8 cellular contexts compared by ENCODE assay signal in the genomic region with DNA sequence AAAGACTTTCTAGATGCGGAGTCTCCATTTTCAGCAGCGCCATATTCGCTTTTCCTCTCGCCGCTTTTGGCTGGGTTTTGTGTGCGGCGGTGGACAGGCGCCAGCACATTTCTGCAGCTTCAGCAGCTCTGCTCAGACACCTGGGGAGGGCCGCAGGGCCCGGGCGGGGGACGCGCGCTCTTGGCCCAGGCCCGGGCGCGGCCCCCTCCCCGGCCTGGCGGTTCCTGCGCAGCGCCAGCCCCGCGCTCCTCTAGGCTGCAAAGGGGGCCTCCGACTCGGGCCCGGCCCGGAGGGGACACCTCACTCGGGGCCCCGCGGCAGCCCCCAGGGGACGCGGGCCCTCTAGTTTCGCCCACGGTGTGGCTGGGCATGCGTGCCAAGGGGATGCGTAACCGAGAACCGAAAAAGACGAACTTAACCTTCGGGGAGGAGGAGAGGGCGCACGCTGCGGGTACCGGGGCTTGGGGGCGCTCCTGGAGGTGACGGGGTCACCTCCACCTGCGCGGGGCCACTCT. TPM values are rescaled to one million over a fixed set of nuclear protein-coding genes. Genes with fewer than 3 reads are reported as not detected.
DNase-seq lines count a peak whose midpoint lies in the region; ATAC-seq and TF ChIP-seq lines count a peak whose summit lies in the region.

No MANE protein-coding gene starts in this region.

- CTCF ChIA-PET in CD8-positive, alpha-beta memory T cell (lab: Charles Lee): interaction anchor here (1.6 kb wide), 1 partner anchor 184 kb away, joined by 8 read pairs; no protein-coding TSS in a partner anchor
- CTCF ChIA-PET in IMR-90 (lab: Yijun Ruan, JAX): no interaction called here
- CTCF ChIA-PET in naive thymus-derived CD4-positive, alpha-beta T cell (lab: Charles Lee): no interaction called here

- peak overlapping the region; percentile 93 to 100 (median 98) for H3K27ac Mint-ChIP-seq in CD8-positive, alpha-beta memory T cell
- peak overlapping the region; percentile 95 to 100 (median 99) for H3K27ac Mint-ChIP-seq in naive thymus-derived CD4-positive, alpha-beta T cell
- H3K27ac Mint-ChIP-seq in stimulated activated naive CD8-positive, alpha-beta T cell treated with anti-CD3 and anti-CD28 coated beads, Interleukin-15, amount 100 ng/mL, for 72 hours: peak overlapping the region; percentile 97 to 99

- peak overlapping the region; percentile 82 for H3K27ac ChIP-seq in CD8-positive, alpha-beta memory T cell (ENCODE audit: low read depth, low read length)
- H3K27ac ChIP-seq in IMR-90 (ENCODE audit: insufficient read depth, low read length) (peak overlapping the region; percentile 16; the same call in 1 of the 2 replicates), esophagus squamous epithelium (peak overlapping the region; percentile 91 to 98 (median 97))
- peak overlapping the region; percentile 87 for H3K27ac ChIP-seq in naive thymus-derived CD4-positive, alpha-beta T cell (ENCODE audit: low read depth, low read length)

- peaks cover 7 to 25% of the 10 kb centered on the region in 2 donors for H3K27me3 Mint-ChIP-seq in CD8-positive, alpha-beta memory T cell
- H3K27me3 Mint-ChIP-seq in naive thymus-derived CD4-positive, alpha-beta T cell: peaks cover 9 to 36% (median 13%) of the 10 kb centered on the region in 5 donors
- peaks cover 36% of the 10 kb centered on the region for H3K27me3 Mint-ChIP-seq in stimulated activated naive CD8-positive, alpha-beta T cell treated with anti-CD3 and anti-CD28 coated beads, Interleukin-15, amount 100 ng/mL, for 72 hours

- H4K20me1 ChIP-seq in IMR-90 (ENCODE audit: insufficient read depth, low read length): no peaks in the 10 kb centered on the region

- no peak for TF ChIP-seq POLR2A in IMR-90 (IDR thresholded peaks at IDR 0.05; ENCODE audit: low read depth, low read length)
- TF ChIP-seq POLR2A in esophagus squamous epithelium (IDR thresholded peaks at IDR 0.05): no peak

- peak overlapping the region; percentile 89 for H3K4me2 ChIP-seq in IMR-90 (ENCODE audit: low read depth, low read length)

- TF ChIP-seq CTCF in GM20000 (IDR thresholded peaks at IDR 0.05; ENCODE audit: extremely low read depth, missing control alignments): no peak
- TF ChIP-seq CTCF in IMR-90 (conservative IDR thresholded peaks at IDR 0.05; ENCODE audit: low read depth, low read length): no peak
- no peak for TF ChIP-seq CTCF in esophagus squamous epithelium (IDR thresholded peaks at IDR 0.05)

- peaks cover 18 to 59% (median 28%) of the 10 kb centered on the region in 3 donors for H3K4me1 Mint-ChIP-seq in CD8-positive, alpha-beta memory T cell
- peaks cover 4 to 43% (median 34%) of the 10 kb centered on the region in 7 donors for H3K4me1 Mint-ChIP-seq in naive thymus-derived CD4-positive, alpha-beta T cell
- peaks cover 26% of the 10 kb centered on the region for H3K4me1 Mint-ChIP-seq in stimulated activated naive CD8-positive, alpha-beta T cell treated with anti-CD3 and anti-CD28 coated beads, Interleukin-15, amount 100 ng/mL, for 72 hours

- no peak overlapping the region for H2AK5ac ChIP-seq in IMR-90 (ENCODE audit: low read depth, low read length)

- peak overlapping the region; percentile 99 for H3K14ac ChIP-seq in IMR-90 (replicated peaks; ENCODE audit: low read depth, low read length)

- H3K9me3 Mint-ChIP-seq in CD8-positive, alpha-beta memory T cell: no peaks in the 10 kb centered on the region
- H3K9me3 Mint-ChIP-seq in naive thymus-derived CD4-positive, alpha-beta T cell: peaks cover 0 to 1% (median 0%) of the 10 kb centered on the region in 11 donors
- no peaks in the 10 kb centered on the region for H3K9me3 Mint-ChIP-seq in stimulated activated naive CD8-positive, alpha-beta T cell treated with anti-CD3 and anti-CD28 coated beads, Interleukin-15, amount 100 ng/mL, for 72 hours

- no peaks in the 10 kb centered on the region for H3K36me3 ChIP-seq in CD8-positive, alpha-beta memory T cell (ENCODE audit: insufficient read depth, low read length)
- no peaks in the 10 kb centered on the region for H3K36me3 ChIP-seq in IMR-90 (ENCODE audit: control insufficient read depth, insufficient read depth, low read length)
- H3K36me3 ChIP-seq in esophagus squamous epithelium: no peaks in the 10 kb centered on the region
- peaks cover 0 to 8% (median 0%) of the 10 kb centered on the region in 3 experiments for H3K36me3 ChIP-seq in naive thymus-derived CD4-positive, alpha-beta T cell (ENCODE audit: control insufficient read depth in 2 of 3, insufficient read depth in 3 of 3, low read length in 3 of 3)

- WGBS in IMR-90 (ENCODE audit: extremely low coverage in 2 of 2, insufficient read length in 1 of 2), 2 experiments: 3% methylated on average over 15 of the region's 48 CpGs; no CpG with 5 or more reads in 1 of the 2 experiments
- WGBS in esophagus squamous epithelium, 2 donors: 0 to 2% methylated on average over 6 to 11 of the region's 48 CpGs

- no peak for TF ChIP-seq RAD21 in IMR-90 (IDR thresholded peaks at IDR 0.05; ENCODE audit: low read length)

- H2AK9ac ChIP-seq in IMR-90 (replicated peaks; ENCODE audit: low read depth, low read length, poor library complexity): peak overlapping the region; percentile 85

- H4K5ac ChIP-seq in IMR-90 (ENCODE audit: low read depth, low read length): peak overlapping the region; percentile 31; the same call in 1 of the 2 replicates

- in situ Hi-C loops in IMR-90 (cut with MboI; ENCODE audit: low sequenced_read_pairs): no loop called here

- H3K18ac ChIP-seq in IMR-90 (ENCODE audit: low read depth, low read length): peak overlapping the region; percentile 35; the same call in 1 of the 2 replicates

- POLR2A ChIA-PET in CD8-positive, alpha-beta memory T cell (lab: Charles Lee): interaction anchor here (0.6 to 2.2 kb wide), 6 partner anchors 24 to 249 kb away, joined by 3 to 9 read pairs (median 4); partner anchors contain the start of genes COMMD3 and DNAJC1
- POLR2A ChIA-PET in IMR-90 (lab: Charles Lee; ENCODE audit: unreplicated experiment): no interaction called here
- POLR2A ChIA-PET in naive thymus-derived CD4-positive, alpha-beta T cell (lab: Charles Lee): interaction anchor here (1.2 to 3.6 kb wide), 8 partner anchors 23 to 740 kb away, joined by 5 to 45 read pairs (median 19); partner anchors contain the start of gene COMMD3

- H3K4me1 ChIP-seq in CD8-positive, alpha-beta memory T cell (ENCODE audit: insufficient read depth, low read length): peaks cover 2% of the 10 kb centered on the region
- H3K4me1 ChIP-seq in IMR-90 (ENCODE audit: control insufficient read depth, insufficient read depth, low read length) (no peaks in the 10 kb centered on the region), esophagus squamous epithelium (peaks cover 0 to 15% (median 0%) of the 10 kb centered on the region in 3 donors)
- peaks cover 0 to 4% of the 10 kb centered on the region in 2 donors for H3K4me1 ChIP-seq in naive thymus-derived CD4-positive, alpha-beta T cell (ENCODE audit: control insufficient read depth in 2 of 2, insufficient read depth in 2 of 2, low read length in 2 of 2)

- BruUV-seq in IMR-90 (replicated peaks; lab: Mats Ljungman, UMichigan): no TSS peak

- peak overlapping the region; percentile 72 to 86; a peak in 2 of 4 replicates for H4K8ac ChIP-seq in IMR-90 (ENCODE audit: low read depth in 2 of 2, low read length in 2 of 2)

- H3K4me3 ChIP-seq in CD8-positive, alpha-beta memory T cell (ENCODE audit: low read length): peak overlapping the region; percentile 66
- peak overlapping the region; percentile 49 for H3K4me3 ChIP-seq in IMR-90 (ENCODE audit: insufficient read depth, low read depth, low read length)
- H3K4me3 ChIP-seq in esophagus squamous epithelium: peak overlapping the region; percentile 61 to 94 (median 80)
- peak overlapping the region; percentile 82 for H3K4me3 ChIP-seq in naive thymus-derived CD4-positive, alpha-beta T cell (ENCODE audit: low read length)

- H3K9me1 ChIP-seq in IMR-90 (ENCODE audit: insufficient read depth, low read length): no peaks in the 10 kb centered on the region

- H4K91ac ChIP-seq in IMR-90 (ENCODE audit: insufficient read depth, low read depth, low read length): peak overlapping the region; percentile 91

- peak overlapping the region; percentile 75; the same call in 1 of the 2 replicates for H3K56ac ChIP-seq in IMR-90 (ENCODE audit: extremely low read depth, insufficient read depth, low read length)

- peak overlapping the region; percentile 79; the same call in 1 of the 3 replicates for H2BK15ac ChIP-seq in IMR-90 (ENCODE audit: low read depth, low read length)

- H3K27me3 ChIP-seq in CD8-positive, alpha-beta memory T cell (ENCODE audit: insufficient read depth, low read length, poor library complexity, severe bottlenecking): no peaks in the 10 kb centered on the region
- H3K27me3 ChIP-seq in IMR-90 (ENCODE audit: control insufficient read depth, insufficient read depth, low read length) (peaks cover 11% of the 10 kb centered on the region), esophagus squamous epithelium (no peaks in the 10 kb centered on the region)
- H3K27me3 ChIP-seq in naive thymus-derived CD4-positive, alpha-beta T cell (ENCODE audit: control insufficient read depth in 2 of 2, insufficient read depth in 2 of 2, low read length in 2 of 2): no peaks in the 10 kb centered on the region

- dilution Hi-C loops in IMR-90 (cut with HindIII; ENCODE audit: low sequenced_read_pairs, unreplicated experiment): no loop called here

- peak overlapping the region; percentile 68; the same call in 1 of the 2 replicates for H3K9ac ChIP-seq in IMR-90 (ENCODE audit: low read depth, low read length)

- H2AFZ ChIP-seq in IMR-90 (replicated peaks; ENCODE audit: low read length, poor library complexity): peak overlapping the region; percentile 96

- peaks cover 0 to 13% (median 0%) of the 10 kb centered on the region in 3 donors for H3K36me3 Mint-ChIP-seq in CD8-positive, alpha-beta memory T cell
- peaks cover 0 to 10% (median 2%) of the 10 kb centered on the region in 5 donors for H3K36me3 Mint-ChIP-seq in naive thymus-derived CD4-positive, alpha-beta T cell

- no peak overlapping the region for H2BK5ac ChIP-seq in IMR-90 (ENCODE audit: low read depth, low read length, poor library complexity, severe bottlenecking)

- peak overlapping the region; percentile 90 to 99 (median 96) for H3K4me3 Mint-ChIP-seq in CD8-positive, alpha-beta memory T cell
- H3K4me3 Mint-ChIP-seq in naive thymus-derived CD4-positive, alpha-beta T cell: peak overlapping the region; percentile 90 to 100 (median 94)
- H3K4me3 Mint-ChIP-seq in stimulated activated naive CD8-positive, alpha-beta T cell treated with anti-CD3 and anti-CD28 coated beads, Interleukin-15, amount 100 ng/mL, for 72 hours: peak overlapping the region; percentile 83 to 94

- intact Hi-C loops in IMR-90 (cut with micrococcal nuclease) (no loop called here), esophagus squamous epithelium (cut with DNase I) (loop anchor here (10.0 kb wide), 1 partner anchor 62 kb away; the partner anchor contains the start of gene COMMD3)
- intact Hi-C loops in naive thymus-derived CD4-positive, alpha-beta T cell (cut with micrococcal nuclease): loop anchor here (1.0 to 10.0 kb wide), 13 partner anchors 64 to 844 kb away; partner anchors contain the start of genes COMMD3 (in 1 of the 2), DNAJC1 (in 1 of the 2), MLLT10 (in 1 of the 2) and MSRB2 (in 1 of the 2)

- H3K4ac ChIP-seq in IMR-90 (ENCODE audit: low read depth, low read length): peak overlapping the region; percentile 96

- peak overlapping the region; percentile 71; the same call in 1 of the 2 replicates for H2BK20ac ChIP-seq in IMR-90 (ENCODE audit: low read depth, low read length)

- no peaks in the 10 kb centered on the region for H3K79me1 ChIP-seq in IMR-90 (ENCODE audit: low read depth in 1 of 2, low read length in 2 of 2)

- H2BK120ac ChIP-seq in IMR-90 (ENCODE audit: low read depth, low read length): peak overlapping the region; percentile 97

- peak; percentile 70 for ATAC-seq in IMR-90 (ENCODE audit: low read depth)
- ATAC-seq in naive thymus-derived CD4-positive, alpha-beta T cell: peak; percentile 67
- peak; percentile 91 for ATAC-seq in stimulated activated naive CD8-positive, alpha-beta T cell treated with anti-CD3 and anti-CD28 coated beads, Interleukin-15, amount 100 ng/mL, for 72 hours

- peak overlapping the region; percentile 100 for H3K23ac ChIP-seq in IMR-90 (ENCODE audit: low read depth, low read length)

- peak; percentile 16 to 67 (median 47) for DNase-seq in CD8-positive, alpha-beta memory T cell
- DNase-seq in GM20000 (ENCODE audit: low spot score) (peak; percentile 68), IMR-90 (no peak), esophagus squamous epithelium (lab: John Stamatoyannopoulos, UW) (no peak), GDM1 (lab: John Stamatoyannopoulos, UW) (no peak)
- DNase-seq in activated T-cell treated with anti-CD3 and anti-CD28 coated beads, Interleukin-2, amount 50 U/mL, for 1 hour: peak; percentile 70
- DNase-seq in naive thymus-derived CD4-positive, alpha-beta T cell: peak in 8 of 9 donors; percentile 30 to 74 (median 62)
- DNase-seq in stimulated activated naive CD8-positive, alpha-beta T cell treated with anti-CD3 and anti-CD28 coated beads, Interleukin-15, amount 100 ng/mL, for 72 hours: peak; percentile 79 to 87

- H3K9me3 ChIP-seq in CD8-positive, alpha-beta memory T cell (ENCODE audit: low read length): no peaks in the 10 kb centered on the region
- no peaks in the 10 kb centered on the region for H3K9me3 ChIP-seq in IMR-90 (ENCODE audit: control insufficient read depth, insufficient read depth, low read length)
- no peaks in the 10 kb centered on the region for H3K9me3 ChIP-seq in esophagus squamous epithelium
- no peaks in the 10 kb centered on the region for H3K9me3 ChIP-seq in naive thymus-derived CD4-positive, alpha-beta T cell (ENCODE audit: control insufficient read depth in 2 of 3, low read length in 3 of 3)

RNA-seq across cellular contexts. Expression of gene EBLN1, which starts 34.5 kb away (rescaled TPM):
- total RNA-seq in CD8-positive, alpha-beta memory T cell: not detected
- polyA plus RNA-seq in CD8-positive, alpha-beta memory T cell: not detected
- total RNA-seq in IMR-90 (2012; rRNA removed) (not detected in 2 replicates), esophagus squamous epithelium (not detected)
- polyA plus RNA-seq in IMR-90 (2012; rRNA removed): not detected in 2 replicates
- not detected in 2 replicates for polyA plus RNA-seq in IMR-90 (2012; cell fraction: cytosol; rRNA removed)
- not detected in 2 replicates for polyA plus RNA-seq in IMR-90 (2012; cell fraction: nucleus; rRNA removed; ENCODE audit: low replicate concordance)
- total RNA-seq in naive thymus-derived CD4-positive, alpha-beta T cell: not detected
- polyA plus RNA-seq in naive thymus-derived CD4-positive, alpha-beta T cell: not detected

Comparison
In these comparisons a context has a peak if more than half of its experiments do, and no peak if none do; other contexts are left out.
1. DNase-seq: peak in CD8-positive, alpha-beta memory T cell (5 of 5), GM20000 (single experiment), activated T-cell treated with anti-CD3 and anti-CD28 coated beads, Interleukin-2, amount 50 U/mL, for 1 hour (single experiment), naive thymus-derived CD4-positive, alpha-beta T cell (8 of 9) and stimulated activated naive CD8-positive, alpha-beta T cell treated with anti-CD3 and anti-CD28 coated beads, Interleukin-15, amount 100 ng/mL, for 72 hours (2 of 2); none in IMR-90 (single experiment), esophagus squamous epithelium (single experiment) and GDM1 (single experiment).
2. H3K27ac ChIP-seq: peak in every context shown above with its lines; median percentile 97 in esophagus squamous epithelium; 87 in naive thymus-derived CD4-positive, alpha-beta T cell; 82 in CD8-positive, alpha-beta memory T cell; 16 in IMR-90.
3. Peak in every context shown above with its lines, with median percentiles within 50 percentile points of each other: H3K4me3 ChIP-seq, H3K27ac Mint-ChIP-seq, H3K4me3 Mint-ChIP-seq and ATAC-seq.